Comparison of ENCODE assay signal across 11 cellular contexts in the genomic region with DNA sequence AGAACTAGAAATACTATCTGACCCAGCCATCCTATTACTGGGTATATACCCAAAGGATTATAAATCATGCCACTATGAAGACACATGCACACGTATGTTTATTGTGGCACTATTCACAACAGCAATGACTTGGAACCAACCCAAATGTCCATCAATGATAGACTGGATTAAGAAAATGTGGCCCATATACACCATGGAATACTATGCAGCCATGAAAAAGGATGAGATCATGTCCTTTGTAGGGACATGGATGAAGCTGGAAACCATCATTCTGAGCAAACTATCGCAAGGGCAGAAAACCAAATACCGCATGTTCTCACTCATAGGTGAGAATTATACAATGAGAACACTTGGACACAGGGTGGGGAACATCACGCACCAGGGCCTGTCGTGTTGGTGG. TPM values are rescaled to one million over a fixed set of nuclear protein-coding genes. Genes with fewer than 3 reads are reported as not detected.
"Had no signal": no experiment of that assay in that cellular context is flagged by ENCODE, and none has a peak within 500 bp of the region (broad histone marks: within the 10 kb centered on the region; RNA-seq: fewer than 3 reads in every experiment).

No MANE protein-coding gene starts in this region.

RNA-seq across cellular contexts. Expression of gene NIPAL4, which starts 30.1 kb away (rescaled TPM):
- total RNA-seq: kidney, left lobe of liver, left ventricle myocardium inferior, left ventricle myocardium superior, liver, lower lobe of right lung, lung microvascular endothelial cell, mesenteric fat pad, myocyte had no signal
- polyA plus RNA-seq: immature natural killer cell; liver; naive thymus-derived CD4-positive, alpha-beta T cell had no signal
